ENCODE assay signal across 10 cellular contexts in the genomic region with DNA sequence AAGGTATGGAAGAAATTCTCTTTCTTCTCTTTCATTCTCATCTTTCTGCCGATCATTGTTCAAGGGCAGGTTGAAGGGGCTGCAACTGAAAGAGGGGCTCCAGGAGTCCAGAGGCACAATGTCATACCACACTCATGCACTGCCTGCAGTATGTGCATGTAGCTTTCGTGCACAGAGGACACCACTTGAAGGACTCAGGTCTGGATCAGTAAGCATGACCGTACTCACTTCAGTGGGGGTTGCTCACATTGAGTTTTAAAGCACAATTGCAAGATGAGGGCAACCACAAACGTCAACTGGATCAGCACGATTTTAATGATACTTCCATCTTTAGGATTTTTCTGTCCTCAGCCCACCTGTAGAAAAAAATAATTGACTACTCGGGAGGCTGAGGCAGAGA.
"Had no signal": no experiment of that assay in that cellular context is flagged by ENCODE, and none has a peak within 500 bp of the region (broad histone marks: within the 10 kb centered on the region; RNA-seq: fewer than 3 reads in every experiment).

No MANE protein-coding gene starts in this region.

- H3K9ac ChIP-seq: GM23248, KMS-11 had no signal

- H2AFZ ChIP-seq: GM23248 had no signal

- DNase-seq: GM23248, GOT3, H9, HCEC 1CT, KBM-7 had no signal

- H3K4me3 Mint-ChIP-seq: H9, IgD-negative memory B cell had no signal

- H3K27ac Mint-ChIP-seq: H9 had no signal

- ATAC-seq: HepG2 had no signal

- FAIRE-seq: H54, HepG2 had no signal

- H3K36me3 Mint-ChIP-seq: IgD-negative memory B cell had no signal

- H3K4me3 ChIP-seq: GM23248 had no signal

- H3K27ac ChIP-seq: GM23248, HL-60, KMS-11 had no signal

- H3K4me2 ChIP-seq: KMS-11 had no signal
